1 cellular context compared by ENCODE assay signal in genomic region chr7:80186721-80187120, GRCh38.
TF ChIP-seq lines count a peak whose summit lies in the region.

No MANE protein-coding gene starts in this region.

TF ChIP-seq in WTC11, 78 proteins besides CTCF, POLR2A, EP300 and RAD21 (continued from another document):
- TF ChIP-seq PRDM15 (CRISPR knock-in tag; IDR thresholded peaks at IDR 0.05) (no peak), TEAD4 (CRISPR knock-in tag; IDR thresholded peaks at IDR 0.05) (no peak), ZBTB43 (CRISPR knock-in tag; IDR thresholded peaks at IDR 0.05) (no peak), ZNF138 (CRISPR knock-in tag; conservative IDR thresholded peaks at IDR 0.05) (no peak), RORB (CRISPR knock-in tag; IDR thresholded peaks at IDR 0.05) (no peak), NR3C1 (CRISPR knock-in tag; conservative IDR thresholded peaks at IDR 0.05; ENCODE audit: low read depth) (no peak), HMGA2 (CRISPR knock-in tag; IDR thresholded peaks at IDR 0.05) (no peak), MXD4 (CRISPR knock-in tag; IDR thresholded peaks at IDR 0.05; ENCODE audit: borderline replicate concordance) (no peak), ZNF121 (CRISPR knock-in tag; IDR thresholded peaks at IDR 0.05) (no peak), ATF3 (CRISPR knock-in tag; conservative IDR thresholded peaks at IDR 0.05) (no peak), ESRRA (CRISPR knock-in tag; IDR thresholded peaks at IDR 0.05; ENCODE audit: borderline replicate concordance) (no peak)
